8 cellular contexts compared by ENCODE assay signal in genomic region chr14:91253795-91254323, GRCh38. TPM values are rescaled to one million over a fixed set of nuclear protein-coding genes. Genes with fewer than 3 reads are reported as not detected.
DNase-seq lines count a peak whose midpoint lies in the region; ATAC-seq and TF ChIP-seq lines count a peak whose summit lies in the region.

No MANE protein-coding gene starts in this region.

- no peak for ATAC-seq in HG03139 (IDR thresholded peaks at IDR 0.05; ENCODE audit: unreplicated experiment)
- ATAC-seq in HG03196 (IDR thresholded peaks at IDR 0.05; ENCODE audit: unreplicated experiment), result no peak
- ATAC-seq in GM18867 (IDR thresholded peaks at IDR 0.05; ENCODE audit: unreplicated experiment), result no peak

- H3K27me3 ChIP-seq in AG04450 (ENCODE audit: control insufficient read depth, insufficient read depth, low read length), result peaks cover 19% of the 10 kb centered on the region
- no peaks in the 10 kb centered on the region for H3K27me3 ChIP-seq in KMS-11 (ENCODE audit: insufficient read depth, low read depth)
- no peaks in the 10 kb centered on the region for H3K27me3 ChIP-seq in colonic mucosa

- POLR2A ChIA-PET in AG04450 (lab: Yijun Ruan, JAX), result no interaction called here

- H3K79me2 ChIP-seq in KMS-11 (ENCODE audit: insufficient read depth, low read depth), result no peaks in the 10 kb centered on the region

- no peak overlapping the region for H3K4me2 ChIP-seq in KMS-11

- no peaks in the 10 kb centered on the region for H4K20me1 ChIP-seq in KMS-11 (ENCODE audit: insufficient read depth)

- no peak for TF ChIP-seq CTCF in AG04450 (IDR thresholded peaks at IDR 0.05; ENCODE audit: low read depth, low read length)
- no peak for TF ChIP-seq CTCF in KMS-11 (conservative IDR thresholded peaks at IDR 0.05; ENCODE audit: low read depth, low read length)
- TF ChIP-seq CTCF in colonic mucosa (IDR thresholded peaks at IDR 0.05), result no peak

- DNase-seq in AG04450 (ENCODE audit: low read depth, low spot score), result no peak
- no peak for DNase-seq in colonic mucosa
- peak; percentile 21 for DNase-seq in myocyte (ENCODE audit: low read depth)
- no peak for DNase-seq in HUDEP-2 (lab: John Stamatoyannopoulos, UW; ENCODE audit: unreplicated experiment in 76 of 76)

- peak overlapping the region; percentile 56 for H3K4me3 ChIP-seq in AG04450 (ENCODE audit: low read depth, low read length)
- no peak overlapping the region for H3K4me3 ChIP-seq in KMS-11 (IDR thresholded peaks at IDR 0.05; ENCODE audit: insufficient read depth, low read depth, low read length)
- peak overlapping the region; percentile 53 for H3K4me3 ChIP-seq in colonic mucosa

- no peak overlapping the region for H3K9ac ChIP-seq in KMS-11
- H3K9ac ChIP-seq in colonic mucosa (ENCODE audit: low read depth in 2 of 2, low read length in 2 of 2), result peak overlapping the region in 1 of 2 donors; percentile 73

- CTCF ChIA-PET in AG04450 (lab: Charles Lee), result interaction anchor here (1.9 kb wide), 1 partner anchor 77 kb away, joined by 6 read pairs; no protein-coding TSS in a partner anchor

- H3K36me3 ChIP-seq in KMS-11 (ENCODE audit: insufficient read depth) (no peaks in the 10 kb centered on the region), colonic mucosa (no peaks in the 10 kb centered on the region)

- H3K4me1 ChIP-seq in KMS-11 (ENCODE audit: low read depth, poor library complexity, severe bottlenecking), result peaks cover 51% of the 10 kb centered on the region
- no peaks in the 10 kb centered on the region for H3K4me1 ChIP-seq in colonic mucosa

- intact Hi-C loops in colonic mucosa (cut with DNase I), result no loop called here

- peak overlapping the region; percentile 44 for H2AFZ ChIP-seq in KMS-11 (ENCODE audit: low read depth)

- H3K27ac ChIP-seq in AG04450 (ENCODE audit: low read depth, low read length) (no peak overlapping the region), KMS-11 (no peak overlapping the region), colonic mucosa (no peak overlapping the region)

- H3K9me3 ChIP-seq in AG04450 (ENCODE audit: control insufficient read depth, insufficient read depth, low read length) (peaks cover 3% of the 10 kb centered on the region; the same call in 1 of the 2 replicates), colonic mucosa (no peaks in the 10 kb centered on the region)

RNA-seq across cellular contexts. Expression of gene GPR68, which starts 9.4 kb away (rescaled TPM):
- polyA plus RNA-seq in AG04450 (2011; rRNA removed), result 0.83 and 1.4 TPM in 2 replicates
- polyA minus RNA-seq in AG04450 (2011; rRNA and poly(A)+ RNA removed), result 0.52 and 1.7 TPM in 2 replicates
- total RNA-seq in colonic mucosa (under 1 TPM; 0.37 to 0.66 TPM), myocyte (0.62 and 1.4 TPM in 2 replicates)
- polyA plus RNA-seq in myocyte (2012), result 3.5 TPM
